Comparison of ENCODE assay signal across 1 cellular context in the genomic region with DNA sequence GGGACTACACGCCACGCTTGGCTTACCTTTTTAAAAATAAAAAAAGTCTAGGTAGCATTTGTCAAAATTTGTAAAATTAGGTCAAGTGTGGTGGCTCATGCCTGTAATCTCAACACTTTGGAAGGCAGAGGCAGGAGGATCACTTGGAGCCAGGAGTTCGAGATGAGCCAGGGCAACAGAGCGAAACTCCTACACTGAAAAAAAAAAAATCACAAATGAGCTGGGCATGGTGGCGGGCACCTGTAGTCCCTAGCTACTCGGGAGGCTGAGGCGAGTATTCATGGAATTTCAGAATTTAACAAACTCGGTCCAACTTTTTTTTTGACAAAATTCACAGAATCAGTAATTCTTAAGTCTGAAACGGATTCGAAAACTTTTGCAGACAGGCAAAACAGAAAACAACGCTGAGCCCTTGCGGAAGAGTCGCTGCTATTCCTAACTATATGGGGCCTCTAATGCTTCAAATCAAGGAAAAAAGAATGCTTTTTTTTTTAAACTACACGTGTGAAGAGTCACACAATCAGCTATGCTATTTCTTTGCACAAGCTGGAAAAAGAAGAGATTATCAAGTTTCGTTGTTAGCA.
TF ChIP-seq lines count a peak whose summit lies in the region.

No MANE protein-coding gene starts in this region.

TF ChIP-seq in GM12878, 131 proteins besides CTCF, POLR2A, EP300 and RAD21 (continued from another document):
- TF ChIP-seq, protein P1, sequence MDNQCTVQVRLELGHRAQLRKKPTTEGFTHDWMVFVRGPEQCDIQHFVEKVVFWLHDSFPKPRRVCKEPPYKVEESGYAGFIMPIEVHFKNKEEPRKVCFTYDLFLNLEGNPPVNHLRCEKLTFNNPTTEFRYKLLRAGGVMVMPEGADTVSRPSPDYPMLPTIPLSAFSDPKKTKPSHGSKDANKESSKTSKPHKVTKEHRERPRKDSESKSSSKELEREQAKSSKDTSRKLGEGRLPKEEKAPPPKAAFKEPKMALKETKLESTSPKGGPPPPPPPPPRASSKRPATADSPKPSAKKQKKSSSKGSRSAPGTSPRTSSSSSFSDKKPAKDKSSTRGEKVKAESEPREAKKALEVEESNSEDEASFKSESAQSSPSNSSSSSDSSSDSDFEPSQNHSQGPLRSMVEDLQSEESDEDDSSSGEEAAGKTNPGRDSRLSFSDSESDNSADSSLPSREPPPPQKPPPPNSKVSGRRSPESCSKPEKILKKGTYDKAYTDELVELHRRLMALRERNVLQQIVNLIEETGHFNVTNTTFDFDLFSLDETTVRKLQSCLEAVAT (IDR thresholded peaks at IDR 0.05) = peak; percentile 91
